In the genomic region with DNA sequence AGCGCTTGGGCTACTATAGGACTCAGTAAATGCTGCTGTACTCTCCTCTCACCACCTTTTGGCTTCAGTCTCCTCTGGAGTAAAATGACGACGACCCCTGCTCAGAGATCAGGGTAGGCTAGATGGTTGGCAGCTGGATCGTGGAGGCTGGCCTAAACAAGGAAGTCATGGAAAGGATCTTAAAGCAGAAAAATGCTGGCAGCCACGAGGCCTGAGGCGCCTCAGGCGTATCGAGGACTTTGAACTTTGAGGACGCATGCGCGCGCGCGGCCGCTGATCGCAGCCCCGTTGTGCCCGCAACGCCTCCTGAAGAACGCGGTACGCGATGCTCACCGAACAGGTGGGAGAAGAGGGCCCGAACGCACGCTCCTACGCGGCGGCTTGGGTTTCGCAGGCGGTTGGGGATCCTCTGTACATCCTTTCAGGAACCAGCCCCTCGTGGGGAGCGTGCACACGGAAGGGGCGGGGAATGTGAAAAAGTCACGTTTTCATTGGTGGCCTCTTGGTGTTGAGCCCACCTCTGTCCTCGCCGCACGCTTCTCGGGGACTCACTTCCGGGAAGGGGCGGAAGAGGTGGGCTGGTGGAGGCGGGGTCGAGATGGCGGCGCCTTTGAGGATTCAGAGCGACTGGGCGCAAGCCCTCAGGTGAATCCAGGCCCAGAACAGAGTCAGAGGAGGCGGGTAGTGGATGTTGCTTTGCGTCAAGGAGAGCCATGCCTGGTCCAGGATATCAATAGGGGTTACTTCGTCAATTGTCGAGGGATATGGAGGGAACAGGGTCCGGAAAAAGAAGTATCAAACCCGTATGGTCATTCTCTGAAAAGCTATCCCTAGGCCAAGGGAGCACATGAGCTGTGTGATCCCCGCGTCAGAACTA, we compare ENCODE assay signal across 8 cellular contexts. TPM values are rescaled to one million over a fixed set of nuclear protein-coding genes. Genes with fewer than 3 reads are reported as not detected.
A peak's percentile ranks its signal among the peaks of the same experiment; 100 is the strongest.
DNase-seq lines count a peak whose midpoint lies in the region; ATAC-seq and TF ChIP-seq lines count a peak whose summit lies in the region.

Gene COA4, minus strand, starts transcription at position 423 of the 877 bp plus-strand sequence. CDS start 3,468 bp downstream, outside the sequence.
A gene with protein sequence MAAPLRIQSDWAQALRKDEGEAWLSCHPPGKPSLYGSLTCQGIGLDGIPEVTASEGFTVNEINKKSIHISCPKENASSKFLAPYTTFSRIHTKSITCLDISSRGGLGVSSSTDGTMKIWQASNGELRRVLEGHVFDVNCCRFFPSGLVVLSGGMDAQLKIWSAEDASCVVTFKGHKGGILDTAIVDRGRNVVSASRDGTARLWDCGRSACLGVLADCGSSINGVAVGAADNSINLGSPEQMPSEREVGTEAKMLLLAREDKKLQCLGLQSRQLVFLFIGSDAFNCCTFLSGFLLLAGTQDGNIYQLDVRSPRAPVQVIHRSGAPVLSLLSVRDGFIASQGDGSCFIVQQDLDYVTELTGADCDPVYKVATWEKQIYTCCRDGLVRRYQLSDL (plus strand): TSS at position 576 of the 877 bp plus-strand sequence. CDS start 23 bp downstream, at position 599.

- peak; percentile 99 for DNase-seq in CD1c-positive myeloid dendritic cell (ENCODE audit: extremely low spot score)
- DNase-seq in NCI-H82 treated with DMSO at 0.1 percent for 48 hours (lab: John Stamatoyannopoulos, UW; ENCODE audit: unreplicated experiment), result peak; percentile 86
- DNase-seq in activated CD4-positive, alpha-beta memory T cell treated with anti-CD3 and anti-CD28 coated beads for 36 hours, result peak; percentile 97
- DNase-seq in dorsolateral prefrontal cortex, result peak; percentile 91 to 98 (median 96)
- DNase-seq in right lobe of liver, result peak; percentile 95 to 96 (median 96)
- DNase-seq in stimulated activated CD4-positive, alpha-beta T cell treated with anti-CD3 and anti-CD28 coated beads, Interleukin-4, amount 100 ng/mL, for 4 hours, result peak; percentile 90 to 96

- no peaks in the 10 kb centered on the region for H3K27me3 Mint-ChIP-seq in activated CD4-positive, alpha-beta memory T cell treated with anti-CD3 and anti-CD28 coated beads for 36 hours

- peaks cover 28% of the 10 kb centered on the region for H3K36me3 Mint-ChIP-seq in activated CD4-positive, alpha-beta memory T cell treated with anti-CD3 and anti-CD28 coated beads for 36 hours

- H3K4me3 Mint-ChIP-seq in activated CD4-positive, alpha-beta memory T cell treated with anti-CD3 and anti-CD28 coated beads for 36 hours, result peak within 1 kb of the TSS; percentile 97

- H3K27me3 ChIP-seq in dorsolateral prefrontal cortex, result no peaks in the 10 kb centered on the region
- no peaks in the 10 kb centered on the region for H3K27me3 ChIP-seq in right lobe of liver

- intact Hi-C loops in activated CD4-positive, alpha-beta memory T cell treated with anti-CD3 and anti-CD28 coated beads for 36 hours (cut with micrococcal nuclease), result loop anchor here (1.0 to 5.0 kb wide), 5 partner anchors 88 to 522 kb away; partner anchors contain the start of genes PGM2L1, RAB6A, RELT and UCP2
- intact Hi-C loops in dorsolateral prefrontal cortex (cut with DNase I), result loop anchor here (2.0 kb wide), 2 partner anchors 20 to 90 kb away; partner anchors contain the start of gene MRPL48 (in 2 of the 2)
- intact Hi-C loops in right lobe of liver (cut with DNase I), result no loop called here

- TF ChIP-seq CTCF in dorsolateral prefrontal cortex (IDR thresholded peaks at IDR 0.05 in 54 of 56, conservative IDR thresholded peaks at IDR 0.05 in 2 of 56; ENCODE audit: low read depth in 1 of 56, partially characterized antibody in 56 of 56) (peak in 26 of 56 donors; percentile 8 to 53 (median 20)), right lobe of liver (IDR thresholded peaks at IDR 0.05) (no peak)

- H3K9me3 ChIP-seq in right lobe of liver, result no peaks in the 10 kb centered on the region

- TF ChIP-seq POLR2A in right lobe of liver (IDR thresholded peaks at IDR 0.05), result peak; percentile 77

- H3K27ac Mint-ChIP-seq in activated CD4-positive, alpha-beta memory T cell treated with anti-CD3 and anti-CD28 coated beads for 36 hours, result peak within 1 kb of the TSS; percentile 94

- H3K27ac ChIP-seq in dorsolateral prefrontal cortex, result peak within 1 kb of the TSS in 58 of 59 donors; percentile 38 to 91 (median 82)
- peak within 1 kb of the TSS; percentile 72 to 82 (median 77) for H3K27ac ChIP-seq in right lobe of liver

- H3K4me3 ChIP-seq in dorsolateral prefrontal cortex, result peak within 1 kb of the TSS; percentile 59 to 99 (median 83)
- H3K4me3 ChIP-seq in right lobe of liver, result peak within 1 kb of the TSS; percentile 70 to 83 (median 80)

- H3K36me3 ChIP-seq in right lobe of liver, result peaks cover 0 to 14% (median 7%) of the 10 kb centered on the region in 4 donors

- ATAC-seq in GM19438 (IDR thresholded peaks at IDR 0.05; ENCODE audit: low read depth, unreplicated experiment) (peak; percentile 97), HG03575 (IDR thresholded peaks at IDR 0.05; ENCODE audit: extremely low read depth, insufficient number of reproducible peaks, low FRiP score, unreplicated experiment) (peak; percentile 71), right lobe of liver (peak; percentile 97 to 99 (median 98))

- CTCF ChIA-PET in activated CD4-positive, alpha-beta memory T cell treated with anti-CD3 and anti-CD28 coated beads for 36 hours (lab: Charles Lee), result no interaction called here

- WGBS in right lobe of liver (ENCODE audit: insufficient coverage, low coverage, low lambda C conversion rate, missing lambda C conversion rate), result 0% methylated on average over 25 of the region's 57 CpGs

- H3K9me3 Mint-ChIP-seq in activated CD4-positive, alpha-beta memory T cell treated with anti-CD3 and anti-CD28 coated beads for 36 hours, result no peaks in the 10 kb centered on the region

- H3K4me1 ChIP-seq in right lobe of liver, result peaks cover 0 to 20% (median 9%) of the 10 kb centered on the region in 4 donors

- POLR2A ChIA-PET in activated CD4-positive, alpha-beta memory T cell treated with anti-CD3 and anti-CD28 coated beads for 36 hours (lab: Charles Lee), result interaction anchor here (0.6 to 1.3 kb wide), 6 partner anchors 8 to 135 kb away, joined by 3 to 6 read pairs (median 3); partner anchors contain the start of genes MRPL48 and RAB6A

- peaks cover 33% of the 10 kb centered on the region for H3K4me1 Mint-ChIP-seq in activated CD4-positive, alpha-beta memory T cell treated with anti-CD3 and anti-CD28 coated beads for 36 hours (ENCODE audit: low read depth)

RNA-seq across cellular contexts. Expression of gene COA4, which starts in this region (rescaled TPM):
- 10 to 100 TPM; 89.5 to 91.6 TPM for total RNA-seq in activated CD4-positive, alpha-beta memory T cell treated with anti-CD3 and anti-CD28 coated beads for 36 hours
- 10 to 100 TPM; 20.8 to 58.4 (median 35.4) TPM for total RNA-seq in dorsolateral prefrontal cortex
- 100 to 1,000 TPM in 2 of 6 experiments, 10 to 100 TPM in 4; 48.8 to 116 (median 56.0) TPM for total RNA-seq in right lobe of liver

RNA-seq across cellular contexts. Expression of the second gene that starts in this region (rescaled TPM):
- 10 to 100 TPM; 29.9 to 33.8 TPM for total RNA-seq in activated CD4-positive, alpha-beta memory T cell treated with anti-CD3 and anti-CD28 coated beads for 36 hours
- 10 to 100 TPM; 27.3 to 94.7 (median 55.4) TPM for total RNA-seq in dorsolateral prefrontal cortex
- total RNA-seq in right lobe of liver, result 10 to 100 TPM in 2 of 6 experiments, 1 to 10 TPM in 4; 7.4 to 15.4 (median 9.1) TPM

Comparison
In these comparisons a context has a peak if more than half of its experiments do, and no peak if none do; other contexts are left out.
1. Peak in every context shown above with its lines: DNase-seq, ATAC-seq, H3K4me3 ChIP-seq and H3K27ac ChIP-seq.
2. intact Hi-C loops: an anchor here in activated CD4-positive, alpha-beta memory T cell treated with anti-CD3 and anti-CD28 coated beads for 36 hours (1.0 to 5.0 kb wide) and dorsolateral prefrontal cortex (2.0 kb wide); none called in right lobe of liver.